In the genomic region with DNA sequence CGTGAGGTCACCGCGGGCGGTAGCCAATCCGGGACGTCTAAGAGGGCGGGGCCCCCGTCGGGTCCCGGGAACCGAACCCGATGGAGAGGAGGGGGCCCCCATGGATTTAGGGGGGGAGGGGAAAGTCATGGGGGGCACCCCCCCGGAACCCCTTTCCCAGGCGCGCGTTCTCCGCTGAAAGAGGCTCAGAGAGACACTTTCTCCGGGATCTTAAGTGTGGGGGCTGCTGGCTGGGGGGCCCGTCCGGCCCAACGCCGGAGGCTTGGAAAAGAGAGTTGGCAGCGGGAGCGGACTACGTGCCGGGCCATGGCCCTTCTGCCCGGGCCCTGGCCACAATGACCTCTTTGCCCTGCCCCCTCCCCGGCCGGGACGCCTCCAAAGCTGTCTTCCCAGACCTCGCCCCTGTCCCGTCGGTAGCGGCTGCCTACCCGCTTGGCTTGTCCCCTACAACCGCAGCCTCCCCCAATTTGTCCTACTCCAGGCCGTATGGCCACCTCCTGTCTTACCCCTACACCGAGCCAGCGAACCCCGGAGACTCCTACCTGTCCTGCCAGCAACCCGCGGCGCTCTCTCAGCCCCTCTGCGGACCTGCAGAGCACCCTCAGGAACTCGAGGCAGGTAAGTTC, we compare ENCODE assay signal across 9 cellular contexts. TPM values are rescaled to one million over a fixed set of nuclear protein-coding genes. Genes with fewer than 3 reads are reported as not detected.
A peak's percentile ranks its signal among the peaks of the same experiment; 100 is the strongest.
DNase-seq lines count a peak whose midpoint lies in the region; ATAC-seq and TF ChIP-seq lines count a peak whose summit lies in the region.
"Had no signal": no experiment of that assay in that cellular context is flagged by ENCODE, and none has a peak within 500 bp of the region (broad histone marks: within the 10 kb centered on the region; RNA-seq: fewer than 3 reads in every experiment).

A gene with protein sequence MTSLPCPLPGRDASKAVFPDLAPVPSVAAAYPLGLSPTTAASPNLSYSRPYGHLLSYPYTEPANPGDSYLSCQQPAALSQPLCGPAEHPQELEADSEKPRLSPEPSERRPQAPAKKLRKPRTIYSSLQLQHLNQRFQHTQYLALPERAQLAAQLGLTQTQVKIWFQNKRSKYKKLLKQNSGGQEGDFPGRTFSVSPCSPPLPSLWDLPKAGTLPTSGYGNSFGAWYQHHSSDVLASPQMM (plus strand): TSS at position 57 of the 626 bp plus-strand sequence. CDS start 279 bp downstream, at position 336.

- H3K27ac Mint-ChIP-seq in effector memory CD8-positive, alpha-beta T cell = peak within 1 kb of the TSS; percentile 46 to 62

- no peaks in the 10 kb centered on the region for H3K9me3 ChIP-seq in Panc1 (ENCODE audit: control insufficient read depth, insufficient read depth, low read depth, low read length)
- H3K9me3 ChIP-seq in ovary = no peaks in the 10 kb centered on the region

- peak in 2 of 3 experiments; percentile 18 to 81 for DNase-seq in NCI-H1417 (lab: John Stamatoyannopoulos, UW)
- DNase-seq in NCI-H1417 treated with DMSO at 0.1 percent for 48 hours (lab: John Stamatoyannopoulos, UW) = no peak
- no peak for DNase-seq in Panc1 (ENCODE audit: low read depth, low spot score)
- no peak for DNase-seq in effector memory CD8-positive, alpha-beta T cell
- DNase-seq in ovary = no peak
- no peak for DNase-seq in T-helper 9 cell

- peaks cover 4% of the 10 kb centered on the region for H3K36me3 Mint-ChIP-seq in effector memory CD8-positive, alpha-beta T cell (ENCODE audit: insufficient read depth)

- H3K4me1 Mint-ChIP-seq in effector memory CD8-positive, alpha-beta T cell (ENCODE audit: low read depth in 2 of 2) = peaks cover 45 to 47% of the 10 kb centered on the region in 2 donors

- no TSS peak for BruUV-seq in Panc1 (replicated peaks; lab: Mats Ljungman, UMichigan)

- peak; percentile 36 for ATAC-seq in Panc1
- ATAC-seq in effector memory CD8-positive, alpha-beta T cell (replicated peaks) = no peak
- no peak for ATAC-seq in HG03108 (IDR thresholded peaks at IDR 0.05; ENCODE audit: unreplicated experiment)
- ATAC-seq in HG02571 (IDR thresholded peaks at IDR 0.05; ENCODE audit: unreplicated experiment) = no peak

- H3K36me3 ChIP-seq in Panc1 (ENCODE audit: control insufficient read depth, insufficient read depth, low read length) (no peaks in the 10 kb centered on the region), ovary (no peaks in the 10 kb centered on the region)

- peak within 1 kb of the TSS; percentile 86 for H3K27ac ChIP-seq in Panc1 (ENCODE audit: low read length)
- H3K27ac ChIP-seq in ovary = no peak within 1 kb of the TSS
- H3K27ac ChIP-seq: C4-2B had no signal

- CTCF ChIA-PET in Panc1 (lab: Charles Lee) = no interaction called here

- TF ChIP-seq EP300 in ovary (IDR thresholded peaks at IDR 0.05) = no peak

- POLR2A ChIA-PET in Panc1 (lab: Charles Lee) = no interaction called here

- in situ Hi-C loops in Panc1 (cut with HindIII; ENCODE audit: low pct_unique_long_range_greater_than_20kb, low sequenced_read_pairs) = no loop called here

- H3K9me3 Mint-ChIP-seq in effector memory CD8-positive, alpha-beta T cell = no peaks in the 10 kb centered on the region

- peaks cover 77 to 91% of the 10 kb centered on the region in 2 donors for H3K27me3 Mint-ChIP-seq in effector memory CD8-positive, alpha-beta T cell

- H3K27me3 ChIP-seq in Panc1 (ENCODE audit: control insufficient read depth, insufficient read depth, low read length) (peaks cover 15% of the 10 kb centered on the region), ovary (peaks cover 26% of the 10 kb centered on the region)

- peak within 1 kb of the TSS; percentile 88 to 89 for H3K4me3 ChIP-seq in Panc1 (ENCODE audit: low read depth in 2 of 2, low read length in 2 of 2)
- peak within 1 kb of the TSS; percentile 17 for H3K4me3 ChIP-seq in ovary

- no peak for TF ChIP-seq POLR2A in ovary (IDR thresholded peaks at IDR 0.05)

- whole genome bisulfite sequencing in ovary, 3 donors = 2 to 4% (median 4%) methylated on average over 33 to 45 of the region's 45 CpGs

- peak within 1 kb of the TSS; percentile 85 to 90 for H3K4me3 Mint-ChIP-seq in effector memory CD8-positive, alpha-beta T cell

- intact Hi-C loops in Panc1 (cut with micrococcal nuclease; ENCODE audit: unreplicated experiment) (no loop called here), ovary (cut with DNase I) (no loop called here)

- H3K4me1 ChIP-seq in Panc1 (ENCODE audit: control insufficient read depth, insufficient read depth, low read length) (peaks cover 16% of the 10 kb centered on the region), ovary (ENCODE audit: insufficient read depth) (peaks cover 16% of the 10 kb centered on the region)

- TF ChIP-seq CTCF in Panc1 (IDR thresholded peaks at IDR 0.05) = no peak
- TF ChIP-seq CTCF in ovary (IDR thresholded peaks at IDR 0.05) = no peak

RNA-seq across cellular contexts. Expression of the gene that starts here (rescaled TPM):
- total RNA-seq in Panc1 (2021; ENCODE audit: unreplicated experiment) (11.2 TPM), ovary (under 1 TPM in 1 of 7 donors, not detected in 6; 0.10 TPM)
- polyA plus RNA-seq in Panc1 (2012; ENCODE audit: insufficient read length) = 10.6 TPM
- not detected for polyA plus RNA-seq in ovary

Comparison
In these comparisons a context has a peak if more than half of its experiments do, and no peak if none do; other contexts are left out.
1. RNA of the gene that starts here (total RNA-seq): 11.2 TPM in Panc1 (single experiment); 0.10 TPM in ovary; every median in the first group is over 10 times any median in the second.
2. DNase-seq: peak in NCI-H1417 (2 of 3); none in NCI-H1417 treated with DMSO at 0.1 percent for 48 hours (single experiment), Panc1 (single experiment), effector memory CD8-positive, alpha-beta T cell (0 of 3), ovary (0 of 5) and T-helper 9 cell (single experiment).